19 cellular contexts compared by ENCODE assay signal in genomic region chr19:41619018-41619571, GRCh38. TPM values are rescaled to one million over a fixed set of nuclear protein-coding genes. Genes with fewer than 3 reads are reported as not detected.
"Had no signal": no experiment of that assay in that cellular context is flagged by ENCODE, and none has a peak within 500 bp of the region (broad histone marks: within the 10 kb centered on the region; RNA-seq: fewer than 3 reads in every experiment).

No MANE protein-coding gene starts in this region.

- H3K36me3 Mint-ChIP-seq: activated naive CD8-positive, alpha-beta T cell treated with anti-CD3 and anti-CD28 coated beads for 36 hours; natural killer cell treated with Interleukin-12 subunit alpha and Interleukin-12 subunit beta and Interleukin-15 and Interleukin-18, amount 100 ng/mL, for 72 hours had no signal

- H3K27ac ChIP-seq: esophagus squamous epithelium, parathyroid adenoma, thyroid gland had no signal

- ATAC-seq: activated CD4-positive, CD25-positive, alpha-beta regulatory T cell treated with anti-CD3 and anti-CD28 coated beads, Interleukin-2, amount 50 U/mL, for 24 hours; activated CD8-positive, alpha-beta T cell treated with anti-CD3 and anti-CD28 coated beads, Interleukin-2, amount 10 ng/mL, durations not matched to agents 7 days and 5 days; effector memory CD8-positive, alpha-beta T cell; left cardiac atrium had no signal

- H3K4me1 Mint-ChIP-seq: activated CD4-positive, alpha-beta T cell treated with anti-CD3 and anti-CD28 coated beads, Interleukin-2, amount 10 ng/mL, durations not matched to agents 7 days and 5 days; activated naive CD8-positive, alpha-beta T cell treated with anti-CD3 and anti-CD28 coated beads for 36 hours had no signal

- H3K4me3 ChIP-seq: esophagus squamous epithelium, heart right ventricle, thyroid gland had no signal

- H3K27ac Mint-ChIP-seq: activated CD4-positive, alpha-beta T cell treated with anti-CD3 and anti-CD28 coated beads, Interleukin-2, amount 10 ng/mL, durations not matched to agents 7 days and 5 days; activated CD8-positive, alpha-beta T cell treated with anti-CD3 and anti-CD28 coated beads, Interleukin-2, amount 10 ng/mL, durations not matched to agents 7 days and 5 days; activated naive CD8-positive, alpha-beta T cell treated with anti-CD3 and anti-CD28 coated beads for 36 hours; activated T-helper 1 cell treated with anti-CD3 and anti-CD28 coated beads, Interleukin-12 subunit alpha, Interleukin-12 subunit beta, Interleukin-2, Interleukin-4 antibody, amounts not matched to agents 30 ng/mL and 10 ng/mL and 1 ng/mL, durations not matched to agents 14 hours and 24 hours and 36 hours; effector memory CD8-positive, alpha-beta T cell; natural killer cell treated with Interleukin-12 subunit alpha and Interleukin-12 subunit beta and Interleukin-15 and Interleukin-18, amount 100 ng/mL, for 72 hours had no signal

- H3K27me3 ChIP-seq: thyroid gland had no signal

- DNase-seq: activated CD4-positive, alpha-beta T cell treated with anti-CD3 and anti-CD28 coated beads, Interleukin-2, amount 10 ng/mL, durations not matched to agents 7 days and 5 days; activated CD8-positive, alpha-beta T cell treated with anti-CD3 and anti-CD28 coated beads, Interleukin-2, amount 10 ng/mL, durations not matched to agents 7 days and 5 days; activated naive CD4-positive, alpha-beta T cell; activated naive CD8-positive, alpha-beta T cell treated with anti-CD3 and anti-CD28 coated beads for 36 hours; amniotic stem cell; dermis blood vessel endothelial cell; effector memory CD8-positive, alpha-beta T cell; esophagus squamous epithelium; heart right ventricle; left cardiac atrium; stimulated activated naive CD4-positive, alpha-beta T cell treated with Interleukin-2 at 50 U/mL for 16 hours; T1000; thyroid gland had no signal

- H3K9me3 ChIP-seq: esophagus squamous epithelium, heart right ventricle, thyroid gland had no signal

- H3K9me3 Mint-ChIP-seq: activated CD4-positive, alpha-beta T cell treated with anti-CD3 and anti-CD28 coated beads, Interleukin-2, amount 10 ng/mL, durations not matched to agents 7 days and 5 days; activated naive CD8-positive, alpha-beta T cell treated with anti-CD3 and anti-CD28 coated beads for 36 hours; activated T-helper 1 cell treated with anti-CD3 and anti-CD28 coated beads, Interleukin-12 subunit alpha, Interleukin-12 subunit beta, Interleukin-2, Interleukin-4 antibody, amounts not matched to agents 30 ng/mL and 10 ng/mL and 1 ng/mL, durations not matched to agents 14 hours and 24 hours and 36 hours; effector memory CD8-positive, alpha-beta T cell; natural killer cell treated with Interleukin-12 subunit alpha and Interleukin-12 subunit beta and Interleukin-15 and Interleukin-18, amount 100 ng/mL, for 72 hours had no signal

- H3K36me3 ChIP-seq: esophagus squamous epithelium, heart right ventricle, thyroid gland had no signal

- H3K4me1 ChIP-seq: esophagus squamous epithelium, parathyroid adenoma, thyroid gland had no signal

- H3K4me3 Mint-ChIP-seq: activated CD4-positive, alpha-beta T cell treated with anti-CD3 and anti-CD28 coated beads, Interleukin-2, amount 10 ng/mL, durations not matched to agents 7 days and 5 days; activated CD8-positive, alpha-beta T cell treated with anti-CD3 and anti-CD28 coated beads, Interleukin-2, amount 10 ng/mL, durations not matched to agents 7 days and 5 days; activated naive CD8-positive, alpha-beta T cell treated with anti-CD3 and anti-CD28 coated beads for 36 hours; activated T-helper 1 cell treated with anti-CD3 and anti-CD28 coated beads, Interleukin-12 subunit alpha, Interleukin-12 subunit beta, Interleukin-2, Interleukin-4 antibody, amounts not matched to agents 30 ng/mL and 10 ng/mL and 1 ng/mL, durations not matched to agents 14 hours and 24 hours and 36 hours; effector memory CD8-positive, alpha-beta T cell; natural killer cell treated with Interleukin-12 subunit alpha and Interleukin-12 subunit beta and Interleukin-15 and Interleukin-18, amount 100 ng/mL, for 72 hours had no signal

RNA-seq across cellular contexts. Expression of gene CEACAM4, which starts 7.8 kb away (rescaled TPM):
- total RNA-seq: activated CD4-positive, alpha-beta T cell treated with anti-CD3 and anti-CD28 coated beads, Interleukin-2, amount 10 ng/mL, durations not matched to agents 7 days and 5 days; activated CD8-positive, alpha-beta T cell treated with anti-CD3 and anti-CD28 coated beads, Interleukin-2, amount 10 ng/mL, durations not matched to agents 7 days and 5 days; activated naive CD8-positive, alpha-beta T cell treated with anti-CD3 and anti-CD28 coated beads for 36 hours; activated T-helper 1 cell treated with anti-CD3 and anti-CD28 coated beads, Interleukin-12 subunit alpha, Interleukin-12 subunit beta, Interleukin-2, Interleukin-4 antibody, amounts not matched to agents 30 ng/mL and 10 ng/mL and 1 ng/mL, durations not matched to agents 14 hours and 24 hours and 36 hours; dermis blood vessel endothelial cell; natural killer cell treated with Interleukin-12 subunit alpha and Interleukin-12 subunit beta and Interleukin-15 and Interleukin-18, amount 100 ng/mL, for 72 hours; T-helper 1 cell treated with Interleukin-12 subunit alpha and Interleukin-12 subunit beta and Interleukin-4 antibody, amounts not matched to agents 30 ng/mL and 1 ng/mL, for 36 hours; urinary bladder had no signal
